Comparison of ENCODE assay signal across 18 cellular contexts in the genomic region with DNA sequence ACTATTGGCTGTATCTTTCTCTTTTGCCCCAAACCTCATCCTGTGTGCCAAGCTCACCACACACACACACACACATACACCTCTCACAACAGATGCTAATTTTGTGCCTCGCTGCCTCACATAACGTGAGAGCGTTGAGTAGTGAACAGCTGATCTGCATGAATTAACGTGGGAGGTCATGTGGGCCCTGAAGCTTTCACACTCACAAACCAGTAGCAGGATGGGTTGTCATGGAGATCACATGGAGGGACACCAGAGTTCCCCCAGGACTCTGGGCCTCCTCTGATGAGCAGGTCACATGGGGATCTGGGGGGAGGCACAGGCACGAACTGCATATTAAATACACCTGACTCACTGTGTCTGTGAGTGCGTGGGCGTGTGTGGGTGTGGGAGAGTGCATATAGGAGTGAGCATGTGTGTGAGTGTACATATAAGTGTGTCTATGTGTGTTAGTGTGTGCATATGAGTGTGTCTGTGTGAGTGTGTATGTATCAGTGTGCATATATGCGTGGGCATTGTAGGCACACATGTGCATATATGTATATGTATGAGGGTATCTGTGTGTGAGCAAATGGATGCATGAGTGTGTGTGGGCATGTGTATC.
A peak's percentile ranks its signal among the peaks of the same experiment; 100 is the strongest.
DNase-seq lines count a peak whose midpoint lies in the region; ATAC-seq, FAIRE-seq and TF ChIP-seq lines count a peak whose summit lies in the region.
"Had no signal": no experiment of that assay in that cellular context is flagged by ENCODE, and none has a peak within 500 bp of the region (broad histone marks: within the 10 kb centered on the region; RNA-seq: fewer than 3 reads in every experiment).

No MANE protein-coding gene starts in this region.

- no CpG with 5 or more reads among the region's 8 CpGs for WGBS in mesendoderm (ENCODE audit: extremely low coverage, insufficient coverage, low lambda C conversion rate)

- no peak overlapping the region for H4K5ac ChIP-seq in mesendoderm (ENCODE audit: low read length)

- H3K79me2 ChIP-seq in mesendoderm (ENCODE audit: control insufficient read depth, insufficient read depth, low read length) = no peaks in the 10 kb centered on the region

- no peak overlapping the region for H3K4ac ChIP-seq in mesendoderm (ENCODE audit: low read depth, low read length)

- H3K18ac ChIP-seq in mesendoderm (ENCODE audit: low read length) = no peak overlapping the region

- H3K27ac ChIP-seq in BLaER1 (no peak overlapping the region), RWPE2 (ENCODE audit: poor library complexity, severe bottlenecking) (peak overlapping the region; percentile 36), mesendoderm (ENCODE audit: low read depth, low read length) (no peak overlapping the region)
- H3K27ac ChIP-seq: testis had no signal

- H3K4me1 ChIP-seq in BLaER1 (peaks cover 56% of the 10 kb centered on the region), RWPE2 (ENCODE audit: insufficient read depth, poor library complexity, severe bottlenecking) (peaks cover 42% of the 10 kb centered on the region), mesendoderm (ENCODE audit: control insufficient read depth, low read depth, low read length) (no peaks in the 10 kb centered on the region)
- H3K4me1 ChIP-seq: BE2C, testis had no signal

- H3K27me3 ChIP-seq in BLaER1 (no peaks in the 10 kb centered on the region), RWPE2 (ENCODE audit: insufficient read depth, poor library complexity, severe bottlenecking) (no peaks in the 10 kb centered on the region), mesendoderm (ENCODE audit: insufficient read depth, low read length, poor library complexity) (no peaks in the 10 kb centered on the region)
- H3K27me3 ChIP-seq: BE2C, testis had no signal

- H3K23ac ChIP-seq in mesendoderm (ENCODE audit: low read length) = no peak overlapping the region

- H3K4me3 ChIP-seq in BLaER1 (no peak overlapping the region), RWPE2 (ENCODE audit: severe bottlenecking) (no peak overlapping the region), mesendoderm (ENCODE audit: low read length) (no peak overlapping the region)
- H3K4me3 ChIP-seq: mucosa of descending colon, testis had no signal

- no peak overlapping the region for H4K8ac ChIP-seq in mesendoderm (ENCODE audit: low read depth, low read length)

- H2BK120ac ChIP-seq in mesendoderm (ENCODE audit: low read depth, low read length) = no peak overlapping the region

- no peaks in the 10 kb centered on the region for H3K79me1 ChIP-seq in mesendoderm (ENCODE audit: low read length)

- H3K36me3 ChIP-seq in BLaER1 = no peaks in the 10 kb centered on the region
- H3K36me3 ChIP-seq in RWPE2 (ENCODE audit: low read depth) = no peaks in the 10 kb centered on the region
- no peaks in the 10 kb centered on the region for H3K36me3 ChIP-seq in mesendoderm (ENCODE audit: control insufficient read depth, insufficient read depth, low read length)
- H3K36me3 ChIP-seq: BE2C had no signal

- no peak overlapping the region for H2AK5ac ChIP-seq in mesendoderm (ENCODE audit: low read length)

- H3K56ac ChIP-seq in mesendoderm (ENCODE audit: low read length) = no peak overlapping the region

- H2BK5ac ChIP-seq in mesendoderm (ENCODE audit: low read length) = no peak overlapping the region

- TF ChIP-seq CTCF in RWPE2 (IDR thresholded peaks at IDR 0.05; ENCODE audit: poor library complexity, severe bottlenecking) = no peak

- DNase-seq in GM12891 (ENCODE audit: insufficient read length, low spot score) (no peak), RWPE2 (ENCODE audit: low spot score) (peak; percentile 72), mesendoderm (peak; percentile 23), iPS-NIHi11 (ENCODE audit: low spot score) (no peak), AG08396 (ENCODE audit: low spot score) (no peak)
- DNase-seq: BE2C, DMS153, endodermal cell, H9, Karpas-422, left cardiac atrium, mucosa of descending colon, NCI-H1105 treated with DMSO at 0.1 percent for 48 hours, T-helper 17 cell, testis had no signal

- H3K9ac ChIP-seq in BLaER1 (no peak overlapping the region), mesendoderm (ENCODE audit: low read length) (no peak overlapping the region)

- no peak overlapping the region for H2BK15ac ChIP-seq in mesendoderm (replicated peaks; ENCODE audit: low read depth)

- H4K20me1 ChIP-seq in BLaER1 = no peaks in the 10 kb centered on the region

- ATAC-seq in RWPE2 (ENCODE audit: low read depth) (no peak), GM21367 (IDR thresholded peaks at IDR 0.05; ENCODE audit: unreplicated experiment) (no peak)
- ATAC-seq: mucosa of descending colon, T-helper 17 cell, WTC11 had no signal

- peak overlapping the region; percentile 62 for H3K4me2 ChIP-seq in BLaER1
- no peak overlapping the region for H3K4me2 ChIP-seq in mesendoderm (ENCODE audit: low read length)

- H3K9me3 ChIP-seq in BLaER1 (no peaks in the 10 kb centered on the region), RWPE2 (ENCODE audit: severe bottlenecking) (no peaks in the 10 kb centered on the region)
- H3K9me3 ChIP-seq: BE2C, mucosa of descending colon, testis had no signal

- peak; percentile 56 for FAIRE-seq in GM12891 (lab: Jason Lieb, UNC)

- TF ChIP-seq POLR2A in GM12891 (IDR thresholded peaks at IDR 0.05; ENCODE audit: low read depth, low read length) = no peak

TF ChIP-seq in GM12891, 5 proteins besides CTCF, POLR2A, EP300 and RAD21:
- TF ChIP-seq SPI1 (IDR thresholded peaks at IDR 0.05; ENCODE audit: low read depth, low read length) = no peak
- no peak for TF ChIP-seq TAF1 (IDR thresholded peaks at IDR 0.05; ENCODE audit: low read depth, low read length)
- TF ChIP-seq PAX5 (IDR thresholded peaks at IDR 0.05; ENCODE audit: insufficient read depth, low read length, severe bottlenecking) = no peak
- TF ChIP-seq POU2F2 (IDR thresholded peaks at IDR 0.05; ENCODE audit: low read depth, low read length) = no peak
- no peak for TF ChIP-seq POLR2AphosphoS5 (IDR thresholded peaks at IDR 0.05; ENCODE audit: low read depth, low read length)

Comparison
In these comparisons a context has a peak if more than half of its experiments do, and no peak if none do; other contexts are left out.
1. DNase-seq: peak in RWPE2 (single experiment) and mesendoderm (single experiment); none in GM12891 (single experiment), iPS-NIHi11 (single experiment) and AG08396 (single experiment).